ENCODE assay signal across 6 cellular contexts in the genomic region with DNA sequence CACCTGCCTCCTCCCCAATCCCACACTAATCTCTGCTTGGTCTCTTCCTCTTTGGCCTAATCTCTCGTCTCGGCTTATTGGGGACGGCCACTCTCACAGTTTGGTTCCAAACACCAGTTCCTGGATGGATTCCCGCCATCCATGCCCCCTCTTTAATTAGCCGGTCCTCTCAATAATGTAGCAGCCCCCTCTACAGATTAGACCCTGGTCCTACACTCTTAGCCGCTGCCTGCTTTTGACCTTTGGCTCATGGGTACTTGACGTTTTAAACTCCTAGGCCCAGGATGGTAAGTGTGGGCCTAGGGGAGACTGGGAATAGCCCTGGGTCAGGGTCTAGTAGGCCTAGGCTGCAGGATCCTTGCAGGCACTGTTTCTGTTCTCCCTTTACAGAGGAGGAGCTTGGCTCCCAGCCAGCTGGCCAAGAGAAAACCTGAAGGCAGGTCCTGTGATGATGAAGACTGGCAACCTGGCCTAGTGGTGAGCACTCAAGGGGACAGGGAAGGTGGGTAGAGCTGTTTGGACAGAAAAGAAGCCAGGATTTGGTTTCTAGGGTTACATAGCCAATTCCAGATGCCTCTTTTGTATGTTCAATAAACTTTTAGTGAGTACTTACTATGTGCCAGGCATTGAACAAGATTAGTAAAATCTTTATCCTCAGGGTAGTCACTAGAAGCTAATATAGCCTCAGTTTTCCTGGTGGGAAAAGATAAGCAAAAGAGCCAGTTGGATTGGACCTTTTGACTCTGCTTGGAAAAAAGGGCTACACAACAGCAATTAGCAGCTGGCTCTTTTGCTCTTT. TPM values are rescaled to one million over a fixed set of nuclear protein-coding genes. Genes with fewer than 3 reads are reported as not detected.
DNase-seq lines count a peak whose midpoint lies in the region; TF ChIP-seq lines count a peak whose summit lies in the region.

No MANE protein-coding gene starts in this region.

- H3K27me3 ChIP-seq in sigmoid colon, result no peaks in the 10 kb centered on the region

- 3 to 5% methylated on average over 7 of the region's 7 CpGs for WGBS in sigmoid colon, 2 donors

- peak; percentile 31 for DNase-seq in activated CD4-positive, CD25-positive, alpha-beta regulatory T cell treated with anti-CD3 and anti-CD28 coated beads, Interleukin-2, amount 50 U/mL, for 72 hours
- no peak for DNase-seq in activated CD4-positive, CD25-positive, alpha-beta regulatory T cell (lab: John Stamatoyannopoulos, UW)
- DNase-seq in NCI-H82 (lab: John Stamatoyannopoulos, UW), result peak; percentile 88
- peak; percentile 10 for DNase-seq in effector CD8-positive, alpha-beta T cell (lab: John Stamatoyannopoulos, UW)
- DNase-seq in sigmoid colon, result peak; percentile 69
- no peak for DNase-seq in cerebellar nuclear complex (lab: John Stamatoyannopoulos, UW)

- no peaks in the 10 kb centered on the region for H3K9me3 ChIP-seq in sigmoid colon

- intact Hi-C loops in sigmoid colon (cut with DNase I), result no loop called here

- no peak for TF ChIP-seq POLR2A in sigmoid colon (IDR thresholded peaks at IDR 0.05)

- TF ChIP-seq EP300 in sigmoid colon (IDR thresholded peaks at IDR 0.05), result no peak

- H3K27ac ChIP-seq in sigmoid colon, result no peak overlapping the region

- H3K36me3 ChIP-seq in sigmoid colon, result no peaks in the 10 kb centered on the region

- peaks cover 0 to 15% (median 14%) of the 10 kb centered on the region in 4 donors for H3K4me1 ChIP-seq in sigmoid colon

- no peak for TF ChIP-seq CTCF in sigmoid colon (IDR thresholded peaks at IDR 0.05)

- peak overlapping the region in 3 of 4 donors; percentile 50 to 68 (median 58) for H3K4me3 ChIP-seq in sigmoid colon

RNA-seq across cellular contexts. Expression of a gene that starts 0.8 kb away (rescaled TPM):
- total RNA-seq in sigmoid colon, result not detected
- 10 to 100 TPM in 1 of 3 donors, 1 to 10 TPM in 1, not detected in 1; 1.4 to 11.2 TPM for polyA plus RNA-seq in sigmoid colon

RNA-seq across cellular contexts. Expression of a gene that starts 45.2 kb away (rescaled TPM):
- 10 to 100 TPM in 1 of 4 donors, 1 to 10 TPM in 3; 3.0 to 10.8 (median 9.2) TPM for total RNA-seq in sigmoid colon
- under 1 TPM in 2 of 3 donors, not detected in 1; 0.60 to 0.95 TPM for polyA plus RNA-seq in sigmoid colon

RNA-seq across cellular contexts. Expression of a gene that starts 50.1 kb away (rescaled TPM):
- total RNA-seq in sigmoid colon, result 10 to 100 TPM; 29.9 to 37.4 (median 33.5) TPM
- 10 to 100 TPM in 1 of 3 donors, 1 to 10 TPM in 2; 5.5 to 19.8 (median 9.0) TPM for polyA plus RNA-seq in sigmoid colon

RNA-seq across cellular contexts. Expression of a gene that starts 55.1 kb away (rescaled TPM):
- total RNA-seq in sigmoid colon, result 10 to 100 TPM; 55.1 to 65.2 (median 64.3) TPM
- 10 to 100 TPM; 21.0 to 36.0 (median 28.0) TPM for polyA plus RNA-seq in sigmoid colon

RNA-seq across cellular contexts. Expression of a gene that starts 55.2 kb away (rescaled TPM):
- total RNA-seq in sigmoid colon, result 100 to 1,000 TPM; 414 to 610 (median 491) TPM
- polyA plus RNA-seq in sigmoid colon, result 1,000 to 10,000 TPM in 2 of 3 donors, 100 to 1,000 TPM in 1; 786 to 1,339 (median 1,078) TPM

Comparison
In these comparisons a context has a peak if more than half of its experiments do, and no peak if none do; other contexts are left out.
1. DNase-seq: peak in activated CD4-positive, CD25-positive, alpha-beta regulatory T cell treated with anti-CD3 and anti-CD28 coated beads, Interleukin-2, amount 50 U/mL, for 72 hours (single experiment), NCI-H82 (single experiment), effector CD8-positive, alpha-beta T cell (single experiment) and sigmoid colon (single experiment); none in activated CD4-positive, CD25-positive, alpha-beta regulatory T cell (0 of 4) and cerebellar nuclear complex (0 of 2).